In genomic region chr6:111406200-111406711, GRCh38 we compare ENCODE assay signal across 8 cellular contexts.
DNase-seq lines count a peak whose midpoint lies in the region; ATAC-seq and TF ChIP-seq lines count a peak whose summit lies in the region.

No MANE protein-coding gene starts in this region.

- H3K36me3 ChIP-seq in HEK293 (ENCODE audit: control insufficient read depth in 2 of 2, insufficient read depth in 1 of 2, low read length in 2 of 2), result peaks cover 12 to 50% of the 10 kb centered on the region in 2 experiments; a peak in 2 of 3 replicates
- peaks cover 0 to 19% of the 10 kb centered on the region in 2 donors for H3K36me3 ChIP-seq in adrenal gland (replicated peaks in 1 of 2)
- peaks cover 27% of the 10 kb centered on the region for H3K36me3 ChIP-seq in BE2C

- H3K4me3 ChIP-seq in HEK293 (ENCODE audit: low read depth, low read length) (no peak overlapping the region), adrenal gland (no peak overlapping the region), BE2C (ENCODE audit: low read depth, low read length) (no peak overlapping the region)

- CTCF ChIA-PET in HEK293 (lab: Yijun Ruan, JAX), result no interaction called here

- H3K27ac ChIP-seq in HEK293 (ENCODE audit: extremely low read depth, low read depth, low read length), result no peak overlapping the region
- H3K27ac ChIP-seq in adrenal gland, result peak overlapping the region in 2 of 5 donors; percentile 5 to 43

- intact Hi-C loops in adrenal gland (cut with DNase I), result no loop called here

- TF ChIP-seq CTCF in HEK293 (tag by site-specific recombination; IDR thresholded peaks at IDR 0.05), result no peak
- no peak for TF ChIP-seq CTCF in adrenal gland (IDR thresholded peaks at IDR 0.05)
- TF ChIP-seq CTCF in BE2C (IDR thresholded peaks at IDR 0.05; ENCODE audit: low read depth, low read length), result no peak

- WGBS in adrenal gland, 4 donors, result 74 to 84% (median 83%) methylated on average over 3 of the region's 3 CpGs

- ATAC-seq in GM18520 (IDR thresholded peaks at IDR 0.05; ENCODE audit: unreplicated experiment), result peak; percentile 97

- H3K4me1 ChIP-seq in HEK293 (ENCODE audit: control insufficient read depth, insufficient read depth, low read length) (no peaks in the 10 kb centered on the region), adrenal gland (replicated peaks in 1 of 2) (peaks cover 0 to 11% of the 10 kb centered on the region in 2 donors), BE2C (no peaks in the 10 kb centered on the region)

- POLR2A ChIA-PET in HEK293 (lab: Yijun Ruan, JAX), result no interaction called here

- H3K9me3 ChIP-seq in HEK293 (ENCODE audit: control insufficient read depth, insufficient read depth, low read depth, low read length) (no peaks in the 10 kb centered on the region), adrenal gland (replicated peaks in 1 of 3) (no peaks in the 10 kb centered on the region), BE2C (no peaks in the 10 kb centered on the region)

- no peak for TF ChIP-seq POLR2A in adrenal gland (IDR thresholded peaks at IDR 0.05)

- H3K27me3 ChIP-seq in adrenal gland, result no peaks in the 10 kb centered on the region
- no peaks in the 10 kb centered on the region for H3K27me3 ChIP-seq in BE2C

- DNase-seq in NAMALWA (ENCODE audit: low spot score) (peak; percentile 94), midbrain (lab: John Stamatoyannopoulos, UW) (peak; percentile 27), NCI-H446 (lab: John Stamatoyannopoulos, UW) (no peak), adrenal gland (no peak), BE2C (no peak)
- DNase-seq in stimulated activated CD4-positive, alpha-beta T cell treated with anti-CD3 and anti-CD28 coated beads, Interleukin-4, amount 100 ng/mL, for 24 hours, result no peak

TF ChIP-seq in HEK293, 187 proteins besides CTCF, POLR2A, EP300 and RAD21:
- TF ChIP-seq ATF2 (tag by site-specific recombination; IDR thresholded peaks at IDR 0.05; ENCODE audit: low read depth) (peak; percentile 39; the same call in 1 of the 2 replicates), ZBTB6 (tag by site-specific recombination; IDR thresholded peaks at IDR 0.05) (no peak)

Comparison
In these comparisons a context has a peak if more than half of its experiments do, and no peak if none do; other contexts are left out.
1. DNase-seq: peak in NAMALWA (single experiment) and midbrain (single experiment); none in NCI-H446 (0 of 2), stimulated activated CD4-positive, alpha-beta T cell treated with anti-CD3 and anti-CD28 coated beads, Interleukin-4, amount 100 ng/mL, for 24 hours (single experiment), adrenal gland (0 of 7) and BE2C (single experiment).